In genomic region chr3:139433089-139433488, GRCh38 we compare ENCODE assay signal across 12 cellular contexts. TPM values are rescaled to one million over a fixed set of nuclear protein-coding genes. Genes with fewer than 3 reads are reported as not detected.
"Had no signal": no experiment of that assay in that cellular context is flagged by ENCODE, and none has a peak within 500 bp of the region (broad histone marks: within the 10 kb centered on the region; RNA-seq: fewer than 3 reads in every experiment).

No MANE protein-coding gene starts in this region.

- H3K36me3 ChIP-seq: HAP-1 had no signal

- H3K4me3 ChIP-seq: GM23248, GM23338, HAP-1 had no signal

- H3K4me1 ChIP-seq: HAP-1 had no signal

- ATAC-seq: GM23338, HCT116 had no signal

- H3K4me2 ChIP-seq: GM23338 had no signal

- DNase-seq: GM23248, GOT3, H7, H9, HCEC 1CT, HFFc6 had no signal

- H3K27ac Mint-ChIP-seq: GM23338, H9, HFFc6 had no signal

- H3K9me3 ChIP-seq: HAP-1 had no signal

- FAIRE-seq: H1, H54 had no signal

- H2AFZ ChIP-seq: GM23248, GM23338 had no signal

- H3K27ac ChIP-seq: GM23248 had no signal

- H3K9me3 Mint-ChIP-seq: GM23338, H9, HFFc6 had no signal

- H3K4me3 Mint-ChIP-seq: GM23338, H9, HFFc6 had no signal

- H3K9ac ChIP-seq: GM23248 had no signal

RNA-seq across cellular contexts. Expression of gene RBP2, which starts 43.2 kb away (rescaled TPM):
- total RNA-seq: GM23248, GM23338, H1, H4, H7, H9, HFFc6 had no signal
- polyA plus RNA-seq: GM23248, GM23338, H1 had no signal
